25 cellular contexts compared by ENCODE assay signal in the genomic region with DNA sequence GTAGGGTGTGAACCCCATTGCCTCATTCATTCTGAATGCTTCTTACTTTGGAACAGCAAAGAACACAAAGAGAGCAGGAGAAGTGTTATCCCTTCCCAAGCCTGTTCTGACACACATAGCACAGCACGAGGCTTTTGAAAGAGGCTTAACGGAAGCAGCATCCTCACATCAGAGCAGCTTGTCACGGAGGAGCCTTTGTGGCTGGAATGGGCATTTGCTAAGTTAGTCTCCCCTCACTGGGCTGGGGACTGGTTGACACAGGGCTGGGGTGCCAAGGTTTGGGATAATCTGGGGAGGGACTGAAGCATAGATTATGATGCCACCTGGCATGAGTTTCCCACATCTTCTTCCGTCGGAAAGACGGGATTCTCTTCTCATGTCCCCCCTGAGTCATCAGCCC.
"Had no signal": no experiment of that assay in that cellular context is flagged by ENCODE, and none has a peak within 500 bp of the region (broad histone marks: within the 10 kb centered on the region; RNA-seq: fewer than 3 reads in every experiment).

No MANE protein-coding gene starts in this region.

- DNase-seq: naive thymus-derived CD4-positive, alpha-beta T cell; natural killer cell; nucleus accumbens; pancreas; retina; right lobe of liver; sigmoid colon; small intestine; stimulated activated CD4-positive, alpha-beta T cell treated with anti-CD3 and anti-CD28 coated beads, Interleukin-15, amount 100 ng/mL, for 24 hours; stimulated activated CD4-positive, alpha-beta T cell treated with anti-CD3 and anti-CD28 coated beads, Interleukin-2, amount 100 ng/mL, for 24 hours; stimulated activated CD4-positive, alpha-beta T cell treated with anti-CD3 and anti-CD28 coated beads, Interleukin-2, amount 100 ng/mL, for 48 hours; stimulated activated CD4-positive, alpha-beta T cell treated with anti-CD3 and anti-CD28 coated beads, Interleukin-4, amount 100 ng/mL, for 24 hours; stimulated activated naive B cell treated with anti-CD40 and anti-IgM and Interleukin-4, amounts not matched to agents 10 μg/mL and 1 μg/mL and 100 μg/mL, for 72 hours; stimulated activated naive CD4-positive, alpha-beta T cell treated with Interleukin-2 at 50 U/mL for 16 hours; stomach; thyroid gland; trophoblast cell; upper lobe of left lung had no signal

- ATAC-seq: naive thymus-derived CD4-positive, alpha-beta T cell; natural killer cell; pancreas; right lobe of liver; stimulated activated effector memory CD8-positive, alpha-beta T cell treated with anti-CD3 and anti-CD28 coated beads, Interleukin-12 subunit alpha, Interleukin-12 subunit beta, amount 100 ng/mL, for 72 hours; stimulated activated naive B cell treated with anti-CD40 and anti-IgM and Interleukin-4, amounts not matched to agents 10 μg/mL and 1 μg/mL and 100 μg/mL, for 72 hours had no signal

- H3K4me1 ChIP-seq: pancreas, prostate gland, right atrium auricular region, right lobe of liver, sigmoid colon, stomach, thyroid gland, tibial nerve, upper lobe of left lung, vagina had no signal

- H3K4me3 ChIP-seq: pancreas, prostate gland, right atrium auricular region, right lobe of liver, sigmoid colon, stomach, thoracic aorta, thyroid gland, tibial nerve, upper lobe of left lung, vagina had no signal

- H3K9me3 ChIP-seq: neutrophil, pancreas, prostate gland, right lobe of liver, thoracic aorta, thyroid gland, upper lobe of left lung, vagina had no signal

- H3K27ac ChIP-seq: neutrophil, pancreas, prostate gland, right atrium auricular region, right lobe of liver, sigmoid colon, stomach, thoracic aorta, thyroid gland, tibial nerve, upper lobe of left lung, vagina had no signal

- H3K27me3 ChIP-seq: neutrophil, pancreas, right atrium auricular region, right lobe of liver, sigmoid colon, stomach, thyroid gland, tibial nerve, upper lobe of left lung, vagina had no signal
